In genomic region chr19:33347300-33347699, GRCh38 we compare ENCODE assay signal across 2 cellular contexts.
TF ChIP-seq lines count a peak whose summit lies in the region.

No MANE protein-coding gene starts in this region.

TF ChIP-seq in liver, 16 proteins besides CTCF, POLR2A, EP300 and RAD21:
- TF ChIP-seq JUND (IDR thresholded peaks at IDR 0.05): no peak
- no peak for TF ChIP-seq ATF3 (IDR thresholded peaks at IDR 0.05)

TF ChIP-seq in HepG2, 621 proteins besides CTCF, POLR2A, EP300 and RAD21:
- TF ChIP-seq TCF7L2 (IDR thresholded peaks at IDR 0.05; ENCODE audit: low read depth, low read length) (no peak), ZBTB3 (CRISPR knock-in tag; IDR thresholded peaks at IDR 0.05; ENCODE audit: borderline replicate concordance, low read depth) (no peak), ZNF552 (CRISPR knock-in tag; IDR thresholded peaks at IDR 0.05; ENCODE audit: borderline replicate concordance) (no peak), ZMYM4 (CRISPR knock-in tag; IDR thresholded peaks at IDR 0.05) (no peak), ZNF687 (CRISPR knock-in tag; IDR thresholded peaks at IDR 0.05) (no peak), STAT5B (CRISPR knock-in tag; IDR thresholded peaks at IDR 0.05) (no peak), ELF4 (CRISPR knock-in tag; IDR thresholded peaks at IDR 0.05; ENCODE audit: borderline replicate concordance) (no peak), DPF2 (CRISPR knock-in tag; IDR thresholded peaks at IDR 0.05; ENCODE audit: borderline replicate concordance, low read depth) (no peak), ZNF24 (IDR thresholded peaks at IDR 0.05) (no peak), JUN (CRISPR knock-in tag; IDR thresholded peaks at IDR 0.05) (no peak), ZNF761 (CRISPR knock-in tag; conservative IDR thresholded peaks at IDR 0.05) (no peak), YEATS4 (CRISPR knock-in tag; IDR thresholded peaks at IDR 0.05; ENCODE audit: borderline replicate concordance) (no peak), ZBTB21 (CRISPR knock-in tag; IDR thresholded peaks at IDR 0.05) (no peak), HNF1B (CRISPR knock-in tag; IDR thresholded peaks at IDR 0.05) (no peak), ZNF609 (CRISPR knock-in tag; IDR thresholded peaks at IDR 0.05; ENCODE audit: borderline replicate concordance) (no peak), ZNF543 (CRISPR knock-in tag; IDR thresholded peaks at IDR 0.05) (no peak), HOXD1 (CRISPR knock-in tag; IDR thresholded peaks at IDR 0.05) (no peak), ERF (CRISPR knock-in tag; IDR thresholded peaks at IDR 0.05) (no peak)
TF ChIP-seq in HepG2: peak in this region for 0.
